13 cellular contexts compared by ENCODE assay signal in the genomic region with DNA sequence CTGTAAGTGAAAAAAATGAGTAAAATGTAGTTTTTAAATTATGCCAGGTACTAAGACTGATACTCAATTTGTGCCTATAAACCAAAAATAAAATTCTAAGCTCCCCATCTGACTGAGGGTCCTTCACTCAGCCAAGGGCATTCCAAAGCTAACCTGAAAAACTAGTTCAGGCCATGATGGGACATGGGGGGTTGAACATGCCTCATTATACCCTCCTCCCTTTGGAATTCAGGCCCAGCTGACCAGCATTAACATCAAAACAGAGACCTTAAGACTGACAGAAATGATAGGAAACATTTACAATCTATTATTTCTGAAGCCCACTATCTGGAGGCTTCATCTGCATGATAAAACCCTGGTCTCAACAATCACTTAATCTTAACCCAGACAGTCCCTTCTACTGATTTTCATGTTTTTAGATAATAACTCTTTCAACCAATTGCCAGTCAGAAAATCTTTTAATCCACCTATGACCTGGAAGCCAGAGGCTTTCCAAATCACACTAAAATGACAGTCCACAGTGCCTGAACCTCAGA.
"Had no signal": no experiment of that assay in that cellular context is flagged by ENCODE, and none has a peak within 500 bp of the region (broad histone marks: within the 10 kb centered on the region; RNA-seq: fewer than 3 reads in every experiment).

No MANE protein-coding gene starts in this region.

- DNase-seq: activated CD4-positive, alpha-beta T cell treated with anti-CD3 and anti-CD28 coated beads for 36 hours; activated CD4-positive, alpha-beta T cell treated with anti-CD3 and anti-CD28 coated beads, Interleukin-2, amount 50 U/mL, for 48 hours; activated naive CD8-positive, alpha-beta T cell treated with anti-CD3 and anti-CD28 coated beads for 36 hours; amygdala; effector memory CD8-positive, alpha-beta T cell; kidney glomerular epithelial cell; mesenchymal stem cell; nephron progenitor cell; nucleus accumbens; stimulated activated naive B cell treated with anti-CD40 and anti-IgM and Interleukin-4, amounts not matched to agents 10 μg/mL and 1 μg/mL and 100 μg/mL, for 72 hours; SW 1271 had no signal

- H3K27me3 ChIP-seq: cardiac muscle cell, hepatocyte had no signal

- H3K4me3 Mint-ChIP-seq: activated CD4-positive, alpha-beta T cell treated with anti-CD3 and anti-CD28 coated beads for 36 hours; activated naive CD8-positive, alpha-beta T cell treated with anti-CD3 and anti-CD28 coated beads for 36 hours; effector memory CD8-positive, alpha-beta T cell; nephron progenitor cell; stimulated activated naive B cell treated with anti-CD40 and anti-IgM and Interleukin-4, amounts not matched to agents 10 μg/mL and 1 μg/mL and 100 μg/mL, for 72 hours had no signal

- H3K36me3 ChIP-seq: cardiac muscle cell had no signal

- H3K27ac ChIP-seq: cardiac muscle cell, hepatocyte had no signal

- H3K27me3 Mint-ChIP-seq: activated CD4-positive, alpha-beta T cell treated with anti-CD3 and anti-CD28 coated beads for 36 hours; activated naive CD8-positive, alpha-beta T cell treated with anti-CD3 and anti-CD28 coated beads for 36 hours; effector memory CD8-positive, alpha-beta T cell; stimulated activated naive B cell treated with anti-CD40 and anti-IgM and Interleukin-4, amounts not matched to agents 10 μg/mL and 1 μg/mL and 100 μg/mL, for 72 hours had no signal

- H3K27ac Mint-ChIP-seq: activated CD4-positive, alpha-beta T cell treated with anti-CD3 and anti-CD28 coated beads for 36 hours; activated naive CD8-positive, alpha-beta T cell treated with anti-CD3 and anti-CD28 coated beads for 36 hours; nephron progenitor cell; stimulated activated naive B cell treated with anti-CD40 and anti-IgM and Interleukin-4, amounts not matched to agents 10 μg/mL and 1 μg/mL and 100 μg/mL, for 72 hours had no signal

- H3K4me3 ChIP-seq: cardiac muscle cell, hepatocyte had no signal

- H3K9me3 Mint-ChIP-seq: nephron progenitor cell; stimulated activated naive B cell treated with anti-CD40 and anti-IgM and Interleukin-4, amounts not matched to agents 10 μg/mL and 1 μg/mL and 100 μg/mL, for 72 hours had no signal

- H3K4me1 Mint-ChIP-seq: nephron progenitor cell; stimulated activated naive B cell treated with anti-CD40 and anti-IgM and Interleukin-4, amounts not matched to agents 10 μg/mL and 1 μg/mL and 100 μg/mL, for 72 hours had no signal

- ATAC-seq: activated CD4-positive, alpha-beta T cell treated with anti-CD3 and anti-CD28 coated beads for 36 hours; effector memory CD8-positive, alpha-beta T cell; stimulated activated naive B cell treated with anti-CD40 and anti-IgM and Interleukin-4, amounts not matched to agents 10 μg/mL and 1 μg/mL and 100 μg/mL, for 72 hours had no signal
